10 cellular contexts compared by ENCODE assay signal in genomic region chr16:11202260-11203091, GRCh38.
DNase-seq lines count a peak whose midpoint lies in the region; ATAC-seq and TF ChIP-seq lines count a peak whose summit lies in the region.
"Had no signal": no experiment of that assay in that cellular context is flagged by ENCODE, and none has a peak within 500 bp of the region (broad histone marks: within the 10 kb centered on the region; RNA-seq: fewer than 3 reads in every experiment).

No MANE protein-coding gene starts in this region.

- no peak for TF ChIP-seq CTCF in AG10803 (conservative IDR thresholded peaks at IDR 0.05; ENCODE audit: low read length)
- no peak for TF ChIP-seq CTCF in Loucy (conservative IDR thresholded peaks at IDR 0.05; ENCODE audit: low read length)
- TF ChIP-seq CTCF in fibroblast of mammary gland (conservative IDR thresholded peaks at IDR 0.05; ENCODE audit: control insufficient read depth, insufficient read depth, low read depth, low read length), result no peak

- no peaks in the 10 kb centered on the region for H4K20me1 ChIP-seq in Loucy (ENCODE audit: insufficient read depth, low read length, poor library complexity, severe bottlenecking)

- H3K9me2 ChIP-seq in Loucy (replicated peaks; ENCODE audit: low read depth, low read length), result no peaks in the 10 kb centered on the region

- H3K4me1 ChIP-seq in Loucy (ENCODE audit: insufficient read depth, low read length, poor library complexity, severe bottlenecking), result peaks cover 15% of the 10 kb centered on the region

- H3K4me2 ChIP-seq in Loucy (ENCODE audit: low read depth, low read length, poor library complexity, severe bottlenecking), result peak overlapping the region; percentile 40

- H3K36me3 ChIP-seq in Loucy (ENCODE audit: insufficient read depth, low read length), result no peaks in the 10 kb centered on the region

- DNase-seq in AG10803 (ENCODE audit: low read depth), result peak; percentile 62
- peak; percentile 48 for DNase-seq in fibroblast of mammary gland (ENCODE audit: low read depth)
- no peak for DNase-seq in NCI-H526 treated with DMSO at 0.1 percent for 48 hours (lab: John Stamatoyannopoulos, UW)
- DNase-seq in medulla oblongata (ENCODE audit: extremely low spot score), result no peak
- no peak for DNase-seq in C1 segment of cervical spinal cord (lab: John Stamatoyannopoulos, UW)
- DNase-seq: activated T-cell treated with anti-CD3 and anti-CD28 coated beads, Interleukin-2, amount 50 U/mL, for 48 hours; posterior cingulate gyrus had no signal

- H3K4me3 ChIP-seq in AG10803 (ENCODE audit: low read length) (no peak overlapping the region), Loucy (ENCODE audit: low read length, poor library complexity, severe bottlenecking) (no peak overlapping the region), fibroblast of mammary gland (ENCODE audit: control insufficient read depth, low read depth, low read length) (no peak overlapping the region)

- no peaks in the 10 kb centered on the region for H3K27me3 ChIP-seq in Loucy (ENCODE audit: insufficient read depth, low read length, poor library complexity, severe bottlenecking)

- peak; percentile 28 for ATAC-seq in GM18520 (IDR thresholded peaks at IDR 0.05; ENCODE audit: unreplicated experiment)
- ATAC-seq in GM18519 (IDR thresholded peaks at IDR 0.05; ENCODE audit: low FRiP score, unreplicated experiment), result no peak

- no peak overlapping the region for H2AFZ ChIP-seq in Loucy (ENCODE audit: low read length)

- H3K9ac ChIP-seq in Loucy (ENCODE audit: low read depth, low read length, poor library complexity, severe bottlenecking), result no peak overlapping the region

- no peaks in the 10 kb centered on the region for H3K9me3 ChIP-seq in Loucy (ENCODE audit: insufficient read depth, low read depth, low read length)

- H3F3A ChIP-seq in Loucy (ENCODE audit: low read depth), result no peaks in the 10 kb centered on the region

- no peaks in the 10 kb centered on the region for H3K79me2 ChIP-seq in Loucy (ENCODE audit: insufficient read depth, low read length)

Comparison
In these comparisons a context has a peak if more than half of its experiments do, and no peak if none do; other contexts are left out.
1. DNase-seq: peak in AG10803 (single experiment) and fibroblast of mammary gland (single experiment); none in NCI-H526 treated with DMSO at 0.1 percent for 48 hours (single experiment), medulla oblongata (single experiment) and C1 segment of cervical spinal cord (0 of 14).